8 cellular contexts compared by ENCODE assay signal in genomic region chr10:87342249-87342703, GRCh38. TPM values are rescaled to one million over a fixed set of nuclear protein-coding genes. Genes with fewer than 3 reads are reported as not detected.
DNase-seq lines count a peak whose midpoint lies in the region; ATAC-seq, FAIRE-seq and TF ChIP-seq lines count a peak whose summit lies in the region.
"Not testable (repeated sequence)": the region's sequence is repeated elsewhere in the genome, so short reads cannot be mapped to it uniquely, and the experiment has no call there.

No MANE protein-coding gene starts in this region.

- H3K4me1 ChIP-seq in esophagus squamous epithelium = peaks cover 0 to 31% (median 6%) of the 10 kb centered on the region in 3 donors

- H3K27me3 Mint-ChIP-seq in activated T-cell treated with anti-CD3 and anti-CD28 coated beads, Interleukin-2, amount 50 U/mL, for 72 hours (ENCODE audit: low read depth) = not testable (repeated sequence)

- peak overlapping the region; percentile 62 to 71 for H3K4me3 Mint-ChIP-seq in activated T-cell treated with anti-CD3 and anti-CD28 coated beads, Interleukin-2, amount 50 U/mL, for 72 hours

- peaks cover 19% of the 10 kb centered on the region for H3K4me1 Mint-ChIP-seq in activated T-cell treated with anti-CD3 and anti-CD28 coated beads, Interleukin-2, amount 50 U/mL, for 72 hours (ENCODE audit: low read depth)

- peak overlapping the region; percentile 84 to 93 (median 88) for H3K27ac ChIP-seq in esophagus squamous epithelium

- H3K9me3 Mint-ChIP-seq in activated T-cell treated with anti-CD3 and anti-CD28 coated beads, Interleukin-2, amount 50 U/mL, for 72 hours = not testable (repeated sequence)

- FAIRE-seq in RCC 7860 (lab: Jason Lieb, UNC) = peak; percentile 87

- intact Hi-C loops in esophagus squamous epithelium (cut with DNase I) = not testable (repeated sequence)

- DNase-seq in DMS79 (lab: John Stamatoyannopoulos, UW) = peak; percentile 69
- DNase-seq in KG1 (lab: John Stamatoyannopoulos, UW) = peak; percentile 32
- DNase-seq in RCC 7860 (ENCODE audit: low spot score) = peak; percentile 79
- DNase-seq in activated T-cell treated with anti-CD3 and anti-CD28 coated beads, Interleukin-2, amount 50 U/mL, for 72 hours = peak; percentile 67 to 79
- peak; percentile 50 for DNase-seq in esophagus squamous epithelium (lab: John Stamatoyannopoulos, UW)
- peak; percentile 95 for DNase-seq in myocyte (ENCODE audit: low read depth)
- peak; percentile 84 for DNase-seq in stimulated activated CD8-positive, alpha-beta memory T cell treated with anti-CD3 and anti-CD28 coated beads, Interleukin-4, amount 100 ng/mL, for 48 hours

- TF ChIP-seq POLR2A in esophagus squamous epithelium (IDR thresholded peaks at IDR 0.05) = peak in 1 of 4 donors; percentile 48

- H3K36me3 Mint-ChIP-seq in activated T-cell treated with anti-CD3 and anti-CD28 coated beads, Interleukin-2, amount 50 U/mL, for 72 hours (ENCODE audit: insufficient read depth in 2 of 2) = not testable (repeated sequence)

- 0% methylated on average over 10 to 17 of the region's 43 CpGs for WGBS in esophagus squamous epithelium, 2 donors

- H3K27ac Mint-ChIP-seq in activated T-cell treated with anti-CD3 and anti-CD28 coated beads, Interleukin-2, amount 50 U/mL, for 72 hours = not testable (repeated sequence)

- H3K9me3 ChIP-seq in esophagus squamous epithelium = not testable (repeated sequence)

- peak in 1 of 6 experiments; percentile 5 for TF ChIP-seq CTCF in esophagus squamous epithelium (IDR thresholded peaks at IDR 0.05)

- peak overlapping the region; percentile 45 to 73 (median 52) for H3K4me3 ChIP-seq in esophagus squamous epithelium

- not testable (repeated sequence) for H3K27me3 ChIP-seq in esophagus squamous epithelium

- not testable (repeated sequence) for H3K36me3 ChIP-seq in esophagus squamous epithelium

- ATAC-seq in GM21786 (IDR thresholded peaks at IDR 0.05; ENCODE audit: unreplicated experiment) = peak; percentile 83
- ATAC-seq in activated T-cell treated with anti-CD3 and anti-CD28 coated beads, Interleukin-2, amount 50 U/mL, for 72 hours (replicated peaks in 1 of 2) = peak; percentile 90

RNA-seq across cellular contexts. Expression of gene NUTM2D, which starts 15.3 kb away (rescaled TPM):
- 1 to 10 TPM; 1.5 to 1.6 TPM for total RNA-seq in activated T-cell treated with anti-CD3 and anti-CD28 coated beads, Interleukin-2, amount 50 U/mL, for 72 hours
- 1 to 10 TPM; 1.1 to 4.1 (median 1.8) TPM for total RNA-seq in esophagus squamous epithelium
- total RNA-seq in myocyte = 2.5 and 3.1 TPM in 2 replicates
- 3.9 TPM for polyA plus RNA-seq in myocyte (2012)

Comparison
In these comparisons a context has a peak if more than half of its experiments do, and no peak if none do; other contexts are left out.
1. Peak in every context shown above with its lines: DNase-seq, ATAC-seq, H3K4me3 ChIP-seq and H3K27ac ChIP-seq.
2. DNase-seq: peak in every context shown above with its lines; median percentile 95 in myocyte; 84 in stimulated activated CD8-positive, alpha-beta memory T cell treated with anti-CD3 and anti-CD28 coated beads, Interleukin-4, amount 100 ng/mL, for 48 hours; 79 in RCC 7860; 73 in activated T-cell treated with anti-CD3 and anti-CD28 coated beads, Interleukin-2, amount 50 U/mL, for 72 hours; 69 in DMS79; 50 in esophagus squamous epithelium; 32 in KG1.